1 cellular context compared by ENCODE assay signal in genomic region chr2:96866149-96866548, GRCh38.
TF ChIP-seq lines count a peak whose summit lies in the region.

No MANE protein-coding gene starts in this region.

TF ChIP-seq in GM23338, 12 proteins besides CTCF, POLR2A, EP300 and RAD21 (continued from another document):
- TF ChIP-seq ZNF462 (CRISPR knock-in tag; IDR thresholded peaks at IDR 0.05) (no peak), CREB1 (CRISPR knock-in tag; IDR thresholded peaks at IDR 0.05; ENCODE audit: low read depth) (no peak), EZH2 (IDR thresholded peaks at IDR 0.05; ENCODE audit: low read depth, unreplicated experiment) (no peak), POLR2AphosphoS5 (IDR thresholded peaks at IDR 0.05; ENCODE audit: low read depth) (no peak), EZH2phosphoT487 (IDR thresholded peaks at IDR 0.05; ENCODE audit: unreplicated experiment) (no peak), ETS1 (IDR thresholded peaks at IDR 0.05) (no peak), JUNB (IDR thresholded peaks at IDR 0.05; ENCODE audit: unreplicated experiment) (no peak), NANOG (IDR thresholded peaks at IDR 0.05; ENCODE audit: borderline replicate concordance) (no peak), ZNF114 (CRISPR knock-in tag; IDR thresholded peaks at IDR 0.05) (no peak)
